Comparison of ENCODE assay signal across 20 cellular contexts in the genomic region with DNA sequence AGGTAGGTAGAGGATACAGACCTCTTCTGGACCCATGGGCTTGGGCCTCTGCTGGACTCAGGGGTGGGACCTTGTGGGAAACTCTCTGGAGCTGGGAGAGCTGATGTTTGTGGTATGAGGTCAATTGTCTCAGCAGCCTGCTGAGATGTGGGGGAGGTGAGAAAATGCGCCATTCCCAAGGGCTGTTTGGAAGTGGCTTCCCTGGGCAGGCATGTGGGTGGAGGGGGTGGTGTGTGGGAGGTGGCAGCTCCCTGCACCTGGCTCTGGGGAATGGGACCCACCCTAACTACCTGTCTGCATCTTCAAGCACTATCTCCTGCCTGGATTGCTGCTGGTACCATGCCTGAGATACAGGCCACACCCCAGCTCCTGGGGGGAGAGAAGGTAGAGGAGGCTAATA.
DNase-seq lines count a peak whose midpoint lies in the region; ATAC-seq and TF ChIP-seq lines count a peak whose summit lies in the region.
"Had no signal": no experiment of that assay in that cellular context is flagged by ENCODE, and none has a peak within 500 bp of the region (broad histone marks: within the 10 kb centered on the region; RNA-seq: fewer than 3 reads in every experiment).

No MANE protein-coding gene starts in this region.

- no peak overlapping the region for H4K8ac ChIP-seq in IMR-90 (ENCODE audit: low read depth in 2 of 2, low read length in 2 of 2)

- no peak overlapping the region for H2AK9ac ChIP-seq in IMR-90 (replicated peaks; ENCODE audit: low read depth, low read length, poor library complexity)

- no peaks in the 10 kb centered on the region for H3F3A ChIP-seq in neural cell (ENCODE audit: insufficient read depth, low read length, poor library complexity, severe bottlenecking)

- TF ChIP-seq EP300 in neural cell (conservative IDR thresholded peaks at IDR 0.05; ENCODE audit: poor library complexity, severe bottlenecking): no peak

- H3K9ac ChIP-seq in IMR-90 (ENCODE audit: low read depth, low read length): no peak overlapping the region
- H3K9ac ChIP-seq in neural cell (ENCODE audit: low read length): peak overlapping the region; percentile 44

- no peak overlapping the region for H2BK15ac ChIP-seq in IMR-90 (ENCODE audit: low read depth, low read length)

- no CpG with 5 or more reads among the region's 1 CpG for WGBS in IMR-90 (ENCODE audit: extremely low coverage in 2 of 2, insufficient read length in 1 of 2), 2 experiments

- H3K27ac ChIP-seq in IMR-90 (ENCODE audit: insufficient read depth, low read length): no peak overlapping the region
- no peak overlapping the region for H3K27ac ChIP-seq in neural cell (ENCODE audit: low read length)

- H3K9me3 Mint-ChIP-seq in HFFc6: no peaks in the 10 kb centered on the region

- H3K4me1 Mint-ChIP-seq in HFFc6 (ENCODE audit: low read depth): no peaks in the 10 kb centered on the region

- no peaks in the 10 kb centered on the region for H3K79me1 ChIP-seq in IMR-90 (ENCODE audit: low read depth in 1 of 2, low read length in 2 of 2)

- no peaks in the 10 kb centered on the region for H3K4me1 ChIP-seq in IMR-90 (ENCODE audit: control insufficient read depth, insufficient read depth, low read length)
- H3K4me1 ChIP-seq: HAP-1 had no signal

- H4K5ac ChIP-seq in IMR-90 (ENCODE audit: low read depth, low read length): no peak overlapping the region

- no peaks in the 10 kb centered on the region for H3K79me2 ChIP-seq in neural cell (replicated peaks; ENCODE audit: insufficient read depth, low read length)

- no peaks in the 10 kb centered on the region for H3K36me3 Mint-ChIP-seq in HFFc6 (ENCODE audit: low read depth)

- H3K18ac ChIP-seq in IMR-90 (ENCODE audit: low read depth, low read length): no peak overlapping the region

- BruUV-seq in IMR-90 (replicated peaks; lab: Mats Ljungman, UMichigan): no TSS peak

- peaks cover 45% of the 10 kb centered on the region for H3K27me3 ChIP-seq in IMR-90 (ENCODE audit: control insufficient read depth, insufficient read depth, low read length)
- H3K27me3 ChIP-seq in neural cell (ENCODE audit: insufficient read depth, low read depth, low read length): no peaks in the 10 kb centered on the region

- H4K20me1 ChIP-seq in IMR-90 (ENCODE audit: insufficient read depth, low read length) (peaks cover 4% of the 10 kb centered on the region; the same call in 1 of the 2 replicates), neural cell (ENCODE audit: insufficient read depth) (no peaks in the 10 kb centered on the region)

- H2AFZ ChIP-seq in IMR-90 (replicated peaks; ENCODE audit: low read length, poor library complexity) (peak overlapping the region; percentile 32), neural cell (ENCODE audit: low read depth, low read length) (no peak overlapping the region)

- H3K27ac Mint-ChIP-seq in HFFc6: no peak overlapping the region
- H3K27ac Mint-ChIP-seq: B cell had no signal

- intact Hi-C loops in IMR-90 (cut with micrococcal nuclease): no loop called here

- ATAC-seq in IMR-90 (ENCODE audit: low read depth) (no peak), GM18505 (IDR thresholded peaks at IDR 0.05; ENCODE audit: unreplicated experiment) (no peak)

- POLR2A ChIA-PET in IMR-90 (lab: Charles Lee; ENCODE audit: unreplicated experiment): no interaction called here

- H3K4me2 ChIP-seq in IMR-90 (ENCODE audit: low read depth, low read length) (no peak overlapping the region), neural cell (ENCODE audit: low read length) (no peak overlapping the region)

- H2BK20ac ChIP-seq in IMR-90 (ENCODE audit: low read depth, low read length): no peak overlapping the region

- no peak overlapping the region for H3K23ac ChIP-seq in IMR-90 (ENCODE audit: low read depth, low read length)

- H3K27me3 Mint-ChIP-seq in HFFc6 (ENCODE audit: insufficient read depth): peaks cover 57% of the 10 kb centered on the region

- no peak overlapping the region for H4K91ac ChIP-seq in IMR-90 (ENCODE audit: insufficient read depth, low read depth, low read length)

- TF ChIP-seq CTCF in IMR-90 (conservative IDR thresholded peaks at IDR 0.05; ENCODE audit: low read depth, low read length) (no peak), neural cell (IDR thresholded peaks at IDR 0.05; ENCODE audit: poor library complexity, severe bottlenecking) (no peak), HFFc6 (IDR thresholded peaks at IDR 0.05) (no peak)

- no peak overlapping the region for H2BK5ac ChIP-seq in IMR-90 (ENCODE audit: low read depth, low read length, poor library complexity, severe bottlenecking)

- no peak for TF ChIP-seq POLR2A in IMR-90 (IDR thresholded peaks at IDR 0.05; ENCODE audit: low read depth, low read length)
- TF ChIP-seq POLR2A in GM18505 (IDR thresholded peaks at IDR 0.05; ENCODE audit: borderline replicate concordance, extremely low read depth, insufficient read depth, insufficient read length): no peak

- no peak overlapping the region for H3K56ac ChIP-seq in IMR-90 (ENCODE audit: extremely low read depth, insufficient read depth, low read length)

- H3K4me3 Mint-ChIP-seq in HFFc6: no peak overlapping the region
- H3K4me3 Mint-ChIP-seq: B cell had no signal

- H3K4me3 ChIP-seq in IMR-90 (ENCODE audit: insufficient read depth, low read depth, low read length) (no peak overlapping the region), neural cell (ENCODE audit: low read length) (peak overlapping the region; percentile 33)
- H3K4me3 ChIP-seq: HAP-1 had no signal

- no peak overlapping the region for H3K4ac ChIP-seq in IMR-90 (ENCODE audit: low read depth, low read length)

- H3K9me2 ChIP-seq in neural cell (ENCODE audit: insufficient read depth, low read length): no peaks in the 10 kb centered on the region

- H2AK5ac ChIP-seq in IMR-90 (ENCODE audit: low read depth, low read length): no peak overlapping the region

- H3K36me3 ChIP-seq in IMR-90 (ENCODE audit: control insufficient read depth, insufficient read depth, low read length) (no peaks in the 10 kb centered on the region), neural cell (ENCODE audit: insufficient read depth, low read length) (no peaks in the 10 kb centered on the region)
- H3K36me3 ChIP-seq: HAP-1 had no signal

- DNase-seq in NCI-H1092 treated with DMSO at 0.1 percent for 48 hours (lab: John Stamatoyannopoulos, UW) (peak; percentile 20), NCI-H1092 (lab: John Stamatoyannopoulos, UW) (no peak), IMR-90 (no peak), NCI-H69 (lab: John Stamatoyannopoulos, UW) (peak; percentile 61), KBM-7 (no peak), HFFc6 (no peak)
- DNase-seq: COR-L47, DMS53, NCI-H1694, NCI-H2081 treated with DMSO at 0.1 percent for 48 hours, NCI-H446, NCI-H748 treated with DMSO at 0.1 percent for 48 hours, OCI-M1, Right ventricle myocardium superior, SW 1271, T-helper 2 cell had no signal

- H3K9me3 ChIP-seq in IMR-90 (ENCODE audit: control insufficient read depth, insufficient read depth, low read length) (no peaks in the 10 kb centered on the region), neural cell (ENCODE audit: low read length) (no peaks in the 10 kb centered on the region)
- H3K9me3 ChIP-seq: HAP-1 had no signal

- in situ Hi-C loops in IMR-90 (cut with MboI; ENCODE audit: low sequenced_read_pairs) (no loop called here), KBM-7 (cut with MboI; ENCODE audit: low pct_unique_long_range_greater_than_20kb, low sequenced_read_pairs) (no loop called here)

- no peak for TF ChIP-seq RAD21 in IMR-90 (IDR thresholded peaks at IDR 0.05; ENCODE audit: low read length)
- no peak for TF ChIP-seq RAD21 in neural cell (conservative IDR thresholded peaks at IDR 0.05)

- CTCF ChIA-PET in IMR-90 (lab: Yijun Ruan, JAX): no interaction called here

- H3K14ac ChIP-seq in IMR-90 (replicated peaks; ENCODE audit: low read depth, low read length): no peak overlapping the region

- no peak overlapping the region for H2BK120ac ChIP-seq in IMR-90 (ENCODE audit: low read depth, low read length)

- dilution Hi-C loops in IMR-90 (cut with HindIII; ENCODE audit: low sequenced_read_pairs, unreplicated experiment): no loop called here

- H3K9me1 ChIP-seq in IMR-90 (ENCODE audit: insufficient read depth, low read length): no peaks in the 10 kb centered on the region

TF ChIP-seq in IMR-90, 13 proteins besides CTCF, POLR2A, EP300 and RAD21:
- no peak for TF ChIP-seq CHD1 (IDR thresholded peaks at IDR 0.05; ENCODE audit: low read depth, low read length)
- no peak for TF ChIP-seq NFE2L2 (IDR thresholded peaks at IDR 0.05; ENCODE audit: low read depth, low read length)
- no peak for TF ChIP-seq ELK1 (IDR thresholded peaks at IDR 0.05; ENCODE audit: borderline replicate concordance, low read depth, low read length)

TF ChIP-seq in neural cell, 6 proteins besides CTCF, POLR2A, EP300 and RAD21:
- no peak for TF ChIP-seq MXI1 (conservative IDR thresholded peaks at IDR 0.05; ENCODE audit: poor library complexity, severe bottlenecking)
- TF ChIP-seq EZH2 (IDR thresholded peaks at IDR 0.05; ENCODE audit: borderline replicate concordance, insufficient read depth, low read length, poor library complexity, severe bottlenecking): no peak
- TF ChIP-seq, protein P1, sequence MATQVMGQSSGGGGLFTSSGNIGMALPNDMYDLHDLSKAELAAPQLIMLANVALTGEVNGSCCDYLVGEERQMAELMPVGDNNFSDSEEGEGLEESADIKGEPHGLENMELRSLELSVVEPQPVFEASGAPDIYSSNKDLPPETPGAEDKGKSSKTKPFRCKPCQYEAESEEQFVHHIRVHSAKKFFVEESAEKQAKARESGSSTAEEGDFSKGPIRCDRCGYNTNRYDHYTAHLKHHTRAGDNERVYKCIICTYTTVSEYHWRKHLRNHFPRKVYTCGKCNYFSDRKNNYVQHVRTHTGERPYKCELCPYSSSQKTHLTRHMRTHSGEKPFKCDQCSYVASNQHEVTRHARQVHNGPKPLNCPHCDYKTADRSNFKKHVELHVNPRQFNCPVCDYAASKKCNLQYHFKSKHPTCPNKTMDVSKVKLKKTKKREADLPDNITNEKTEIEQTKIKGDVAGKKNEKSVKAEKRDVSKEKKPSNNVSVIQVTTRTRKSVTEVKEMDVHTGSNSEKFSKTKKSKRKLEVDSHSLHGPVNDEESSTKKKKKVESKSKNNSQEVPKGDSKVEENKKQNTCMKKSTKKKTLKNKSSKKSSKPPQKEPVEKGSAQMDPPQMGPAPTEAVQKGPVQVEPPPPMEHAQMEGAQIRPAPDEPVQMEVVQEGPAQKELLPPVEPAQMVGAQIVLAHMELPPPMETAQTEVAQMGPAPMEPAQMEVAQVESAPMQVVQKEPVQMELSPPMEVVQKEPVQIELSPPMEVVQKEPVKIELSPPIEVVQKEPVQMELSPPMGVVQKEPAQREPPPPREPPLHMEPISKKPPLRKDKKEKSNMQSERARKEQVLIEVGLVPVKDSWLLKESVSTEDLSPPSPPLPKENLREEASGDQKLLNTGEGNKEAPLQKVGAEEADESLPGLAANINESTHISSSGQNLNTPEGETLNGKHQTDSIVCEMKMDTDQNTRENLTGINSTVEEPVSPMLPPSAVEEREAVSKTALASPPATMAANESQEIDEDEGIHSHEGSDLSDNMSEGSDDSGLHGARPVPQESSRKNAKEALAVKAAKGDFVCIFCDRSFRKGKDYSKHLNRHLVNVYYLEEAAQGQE (IDR thresholded peaks at IDR 0.05; ENCODE audit: borderline replicate concordance): no peak
- TF ChIP-seq POLR2AphosphoS5 (IDR thresholded peaks at IDR 0.05): no peak
- TF ChIP-seq SMC3 (conservative IDR thresholded peaks at IDR 0.05; ENCODE audit: poor library complexity): no peak
- no peak for TF ChIP-seq TAF1 (IDR thresholded peaks at IDR 0.05; ENCODE audit: low read depth)

Comparison
In these comparisons a context has a peak if more than half of its experiments do, and no peak if none do; other contexts are left out.
1. DNase-seq: peak in NCI-H1092 treated with DMSO at 0.1 percent for 48 hours (single experiment) and NCI-H69 (single experiment); none in NCI-H1092 (single experiment), IMR-90 (single experiment), KBM-7 (single experiment) and HFFc6 (single experiment).